Comparison of ENCODE assay signal across 34 cellular contexts in the genomic region with DNA sequence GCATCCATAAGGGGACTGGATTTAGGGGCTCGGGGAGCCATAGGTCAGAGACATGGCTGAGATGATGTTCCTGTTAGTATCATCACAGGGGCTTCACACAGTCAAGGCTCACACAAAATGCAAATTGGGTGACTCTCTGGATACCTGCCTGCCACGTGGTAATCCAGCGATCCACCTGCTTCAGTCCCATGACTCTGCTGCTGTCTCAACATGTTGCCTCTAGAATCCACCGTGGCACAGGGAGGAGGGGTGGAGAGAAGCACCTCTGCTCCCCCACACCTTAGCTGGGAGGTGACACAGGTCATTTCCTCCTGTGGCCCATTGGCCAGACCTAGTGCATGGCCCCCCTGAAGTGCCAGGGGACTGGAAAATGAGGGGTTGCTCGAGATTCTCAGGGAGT.
"Had no signal": no experiment of that assay in that cellular context is flagged by ENCODE, and none has a peak within 500 bp of the region (broad histone marks: within the 10 kb centered on the region; RNA-seq: fewer than 3 reads in every experiment).

No MANE protein-coding gene starts in this region.

- H3K27me3 ChIP-seq: adrenal gland, body of pancreas, cardiac muscle cell, colonic mucosa, gastroesophageal sphincter had no signal

- FAIRE-seq: endometrium, endothelial cell of umbilical vein had no signal

- H3K27ac Mint-ChIP-seq: activated CD4-positive, alpha-beta memory T cell treated with anti-CD3 and anti-CD28 coated beads for 36 hours; activated CD4-positive, alpha-beta T cell treated with anti-CD3 and anti-CD28 coated beads for 36 hours; activated CD4-positive, alpha-beta T cell treated with anti-CD3 and anti-CD28 coated beads, Interleukin-2, amount 10 ng/mL, durations not matched to agents 24 days and 14 days; activated CD8-positive, alpha-beta memory T cell treated with anti-CD3 and anti-CD28 coated beads, Interleukin-2, amount 10 ng/mL, durations not matched to agents 7 days and 5 days; activated CD8-positive, alpha-beta T cell treated with anti-CD3 and anti-CD28 coated beads, Interleukin-2, amount 10 ng/mL, durations not matched to agents 7 days and 5 days; activated naive CD4-positive, alpha-beta T cell treated with anti-CD3 and anti-CD28 coated beads, Interleukin-2, amount 50 U/mL, for 24 hours; activated naive CD8-positive, alpha-beta T cell treated with anti-CD3 and anti-CD28 coated beads for 36 hours; activated naive CD8-positive, alpha-beta T cell treated with anti-CD3 and anti-CD28 coated beads, Interleukin-2, amount 50 U/mL, for 24 hours; activated T-helper 1 cell treated with anti-CD3 and anti-CD28 coated beads, Interleukin-12 subunit alpha, Interleukin-12 subunit beta, Interleukin-2, Interleukin-4 antibody, amounts not matched to agents 30 ng/mL and 10 ng/mL and 1 ng/mL, durations not matched to agents 14 hours and 24 hours and 36 hours; activated T-helper 2 cell treated with anti-CD3 and anti-CD28 coated beads, Interferon-gamma antibody, Interleukin-2, Interleukin-4, amounts not matched to agents 10 μg/mL and 5 μg/mL and 100 μg/mL, durations not matched to agents 14 hours and 24 hours and 36 hours had no signal

- H3K4me1 ChIP-seq: colonic mucosa had no signal

- ATAC-seq: activated CD4-positive, alpha-beta T cell treated with anti-CD3 and anti-CD28 coated beads for 36 hours; activated CD8-positive, alpha-beta memory T cell treated with anti-CD3 and anti-CD28 coated beads, Interleukin-2, amount 10 ng/mL, durations not matched to agents 7 days and 5 days; activated CD8-positive, alpha-beta T cell treated with anti-CD3 and anti-CD28 coated beads, Interleukin-2, amount 10 ng/mL, durations not matched to agents 7 days and 5 days; activated naive CD8-positive, alpha-beta T cell treated with anti-CD3 and anti-CD28 coated beads, Interleukin-2, amount 50 U/mL, for 24 hours; body of pancreas; gastroesophageal sphincter had no signal

- DNase-seq: activated CD4-positive, alpha-beta memory T cell treated with anti-CD3 and anti-CD28 coated beads for 36 hours; activated CD4-positive, alpha-beta T cell treated with anti-CD3 and anti-CD28 coated beads for 36 hours; activated CD4-positive, alpha-beta T cell treated with anti-CD3 and anti-CD28 coated beads, Interleukin-2, amount 10 ng/mL, durations not matched to agents 24 days and 14 days; activated CD4-positive, CD25-positive, alpha-beta regulatory T cell; activated CD4-positive, CD25-positive, alpha-beta regulatory T cell treated with anti-CD3 and anti-CD28 coated beads, Interleukin-2, amount 50 U/mL, for 72 hours; activated CD8-positive, alpha-beta memory T cell treated with anti-CD3 and anti-CD28 coated beads, Interleukin-2, amount 10 ng/mL, durations not matched to agents 7 days and 5 days; activated CD8-positive, alpha-beta memory T cell treated with anti-CD3 and anti-CD28 coated beads, Interleukin-2, amount 50 U/mL, for 4 hours; activated CD8-positive, alpha-beta T cell treated with anti-CD3 and anti-CD28 coated beads, Interleukin-2, amount 10 ng/mL, durations not matched to agents 7 days and 5 days; activated effector memory CD4-positive, alpha-beta T cell treated with anti-CD3 and anti-CD28 coated beads, Interleukin-2, amount 50 U/mL, for 16 hours; activated naive CD4-positive, alpha-beta T cell treated with anti-CD3 and anti-CD28 coated beads for 36 hours; activated naive CD8-positive, alpha-beta T cell treated with anti-CD3 and anti-CD28 coated beads for 36 hours; activated naive CD8-positive, alpha-beta T cell treated with anti-CD3 and anti-CD28 coated beads, Interleukin-2, amount 50 U/mL, for 24 hours; activated T-cell treated with anti-CD3 and anti-CD28 coated beads, Interleukin-2, amount 50 U/mL, for 1 hour; activated T-cell treated with anti-CD3 and anti-CD28 coated beads, Interleukin-2, amount 50 U/mL, for 48 hours; adrenal gland; amygdala; aorta; body of pancreas; central memory CD4-positive, alpha-beta T cell; cerebellar nuclear complex; colonic mucosa; effector CD8-positive, alpha-beta T cell; esophagus squamous epithelium; foreskin melanocyte; T-helper 1 cell; T-helper 2 cell had no signal

- H3K36me3 ChIP-seq: adrenal gland, cardiac muscle cell, colonic mucosa, esophagus squamous epithelium, gastroesophageal sphincter had no signal

- H3K9me3 ChIP-seq: adrenal gland, body of pancreas, colonic mucosa, esophagus squamous epithelium, gastroesophageal sphincter had no signal

- H3K27me3 Mint-ChIP-seq: activated naive CD8-positive, alpha-beta T cell treated with anti-CD3 and anti-CD28 coated beads for 36 hours had no signal

- H3K27ac ChIP-seq: adrenal gland, body of pancreas, cardiac muscle cell, colonic mucosa, epithelial cell of prostate, esophagus squamous epithelium, gastroesophageal sphincter had no signal

- H3K4me3 ChIP-seq: adrenal gland, body of pancreas, cardiac muscle cell, colonic mucosa, esophagus squamous epithelium, gastroesophageal sphincter had no signal

- H3K4me1 Mint-ChIP-seq: activated CD4-positive, alpha-beta T cell treated with anti-CD3 and anti-CD28 coated beads for 36 hours; activated naive CD8-positive, alpha-beta T cell treated with anti-CD3 and anti-CD28 coated beads for 36 hours had no signal

- H3K36me3 Mint-ChIP-seq: activated CD4-positive, alpha-beta memory T cell treated with anti-CD3 and anti-CD28 coated beads for 36 hours; activated CD8-positive, alpha-beta memory T cell treated with anti-CD3 and anti-CD28 coated beads, Interleukin-2, amount 10 ng/mL, durations not matched to agents 7 days and 5 days; activated naive CD4-positive, alpha-beta T cell treated with anti-CD3 and anti-CD28 coated beads, Interleukin-2, amount 50 U/mL, for 24 hours; activated naive CD8-positive, alpha-beta T cell treated with anti-CD3 and anti-CD28 coated beads for 36 hours had no signal

- H3K4me3 Mint-ChIP-seq: activated CD4-positive, alpha-beta memory T cell treated with anti-CD3 and anti-CD28 coated beads for 36 hours; activated CD4-positive, alpha-beta T cell treated with anti-CD3 and anti-CD28 coated beads for 36 hours; activated CD4-positive, alpha-beta T cell treated with anti-CD3 and anti-CD28 coated beads, Interleukin-2, amount 10 ng/mL, durations not matched to agents 24 days and 14 days; activated CD8-positive, alpha-beta memory T cell treated with anti-CD3 and anti-CD28 coated beads, Interleukin-2, amount 10 ng/mL, durations not matched to agents 7 days and 5 days; activated CD8-positive, alpha-beta T cell treated with anti-CD3 and anti-CD28 coated beads, Interleukin-2, amount 10 ng/mL, durations not matched to agents 7 days and 5 days; activated naive CD4-positive, alpha-beta T cell treated with anti-CD3 and anti-CD28 coated beads for 36 hours; activated naive CD4-positive, alpha-beta T cell treated with anti-CD3 and anti-CD28 coated beads, Interleukin-2, amount 50 U/mL, for 24 hours; activated naive CD8-positive, alpha-beta T cell treated with anti-CD3 and anti-CD28 coated beads for 36 hours; activated naive CD8-positive, alpha-beta T cell treated with anti-CD3 and anti-CD28 coated beads, Interleukin-2, amount 50 U/mL, for 24 hours; activated T-helper 1 cell treated with anti-CD3 and anti-CD28 coated beads, Interleukin-12 subunit alpha, Interleukin-12 subunit beta, Interleukin-2, Interleukin-4 antibody, amounts not matched to agents 30 ng/mL and 10 ng/mL and 1 ng/mL, durations not matched to agents 14 hours and 24 hours and 36 hours had no signal
